In genomic region chr3:14843321-14843720, GRCh38 we compare ENCODE assay signal across 25 cellular contexts. TPM values are rescaled to one million over a fixed set of nuclear protein-coding genes. Genes with fewer than 3 reads are reported as not detected.
"Had no signal": no experiment of that assay in that cellular context is flagged by ENCODE, and none has a peak within 500 bp of the region (broad histone marks: within the 10 kb centered on the region; RNA-seq: fewer than 3 reads in every experiment).

No MANE protein-coding gene starts in this region.

- H3K9ac ChIP-seq: KMS-11, SK-N-SH had no signal

- H3K27ac ChIP-seq: HL-60, KMS-11, RWPE1 had no signal

- H3K9me3 ChIP-seq: SK-N-SH had no signal

- FAIRE-seq: HTR-8/SVneo, K562 had no signal

- ATAC-seq: Panc1, PC-3 had no signal

- H3K4me3 ChIP-seq: K562 had no signal

- DNase-seq: Kasumi-1, MM.1S, NCI-H1092 treated with DMSO at 0.1 percent for 48 hours, NCI-H1436, NCI-H187, NCI-H2029, NCI-H2081 treated with DMSO at 0.1 percent for 48 hours, NCI-H2171, NCI-H226, NCI-H446, NCI-H510A, NCI-H524 treated with DMSO at 0.1 percent for 48 hours, NCI-H69, NCI-H774, PC-3, SHP77, SK-N-SH had no signal

- H3K4me2 ChIP-seq: KMS-11, SK-N-SH had no signal

RNA-seq across cellular contexts. Expression of gene FGD5, which starts 24.6 kb away (rescaled TPM):
- total RNA-seq: PC-3, SK-MEL-5 had no signal
- polyA plus RNA-seq: IgD-negative memory B cell, K562, SK-N-SH had no signal
